Comparison of ENCODE assay signal across 8 cellular contexts in genomic region chr3:140736863-140737460, GRCh38. TPM values are rescaled to one million over a fixed set of nuclear protein-coding genes. Genes with fewer than 3 reads are reported as not detected.
A peak's percentile ranks its signal among the peaks of the same experiment; 100 is the strongest.
DNase-seq lines count a peak whose midpoint lies in the region; ATAC-seq and TF ChIP-seq lines count a peak whose summit lies in the region.

No MANE protein-coding gene starts in this region.

- no peaks in the 10 kb centered on the region for H3K4me1 Mint-ChIP-seq in endodermal cell

- no peaks in the 10 kb centered on the region for H3K36me3 Mint-ChIP-seq in endodermal cell (ENCODE audit: low read depth)

- no peak overlapping the region for H3K27ac ChIP-seq in endodermal cell (ENCODE audit: low read depth, low read length)
- no peak overlapping the region for H3K27ac ChIP-seq in mesenchymal stem cell (ENCODE audit: low read length, poor library complexity, severe bottlenecking)

- ATAC-seq in HG02678 (IDR thresholded peaks at IDR 0.05; ENCODE audit: unreplicated experiment) = peak; percentile 61
- no peak for ATAC-seq in HG02610 (IDR thresholded peaks at IDR 0.05; ENCODE audit: unreplicated experiment)
- ATAC-seq in HG02623 (IDR thresholded peaks at IDR 0.05; ENCODE audit: unreplicated experiment) = no peak

- TF ChIP-seq CTCF in endodermal cell (conservative IDR thresholded peaks at IDR 0.05) = peak; percentile 88

- H3K27me3 ChIP-seq in endodermal cell (ENCODE audit: control insufficient read depth, insufficient read depth, low read length, poor library complexity, severe bottlenecking) (peaks cover 22% of the 10 kb centered on the region), mesenchymal stem cell (ENCODE audit: control insufficient read depth in 1 of 2, insufficient read depth in 1 of 2, low read length in 2 of 2) (peaks cover 7 to 49% of the 10 kb centered on the region in 2 experiments)

- no peaks in the 10 kb centered on the region for H3K4me1 ChIP-seq in endodermal cell (ENCODE audit: control insufficient read depth, insufficient read depth, low read length)
- H3K4me1 ChIP-seq in mesenchymal stem cell (ENCODE audit: control insufficient read depth, insufficient read depth, low read depth, low read length) = peaks cover 2% of the 10 kb centered on the region

- H3K79me1 ChIP-seq in mesenchymal stem cell (replicated peaks; ENCODE audit: low read length, poor library complexity, severe bottlenecking) = no peaks in the 10 kb centered on the region

- H3K4me2 ChIP-seq in mesenchymal stem cell (ENCODE audit: low read length, poor library complexity, severe bottlenecking) = no peak overlapping the region

- no peak overlapping the region for H2BK12ac ChIP-seq in mesenchymal stem cell (ENCODE audit: low read length in 2 of 2)

- 14 to 46% methylated on average over 2 to 5 of the region's 5 CpGs for WGBS in endodermal cell (ENCODE audit: insufficient coverage in 1 of 2, insufficient read length in 1 of 2), 2 experiments
- WGBS in mesenchymal stem cell = 23% methylated on average over 5 of the region's 5 CpGs

- no peak overlapping the region for H2BK15ac ChIP-seq in mesenchymal stem cell (ENCODE audit: low read depth, poor library complexity, severe bottlenecking)

- no peak overlapping the region for H2AFZ ChIP-seq in mesenchymal stem cell (ENCODE audit: low read depth, low read length)

- H3K9ac ChIP-seq in endodermal cell (ENCODE audit: extremely low read depth, low read length, poor library complexity, severe bottlenecking) (no peak overlapping the region), mesenchymal stem cell (ENCODE audit: low read length) (no peak overlapping the region)

- H3K9me3 ChIP-seq in endodermal cell (ENCODE audit: control insufficient read depth, low read length) (no peaks in the 10 kb centered on the region), mesenchymal stem cell (ENCODE audit: control insufficient read depth, low read length) (no peaks in the 10 kb centered on the region)

- H3K9me3 Mint-ChIP-seq in endodermal cell = no peaks in the 10 kb centered on the region

- H3K36me3 ChIP-seq in endodermal cell (ENCODE audit: control insufficient read depth, insufficient read depth, low read length) = no peaks in the 10 kb centered on the region
- H3K36me3 ChIP-seq in mesenchymal stem cell (ENCODE audit: control insufficient read depth in 1 of 2, insufficient read depth in 2 of 2, low read depth in 1 of 2, low read length in 2 of 2) = no peaks in the 10 kb centered on the region

- DNase-seq in DMS53 treated with DMSO at 0.1 percent for 48 hours (lab: John Stamatoyannopoulos, UW; ENCODE audit: unreplicated experiment) (peak; percentile 18), NCI-H82 treated with DMSO at 0.1 percent for 48 hours (lab: John Stamatoyannopoulos, UW; ENCODE audit: unreplicated experiment) (peak; percentile 22), endodermal cell (peak; percentile 90), mesenchymal stem cell (peak; percentile 6)
- no peak for DNase-seq in activated naive CD4-positive, alpha-beta T cell treated with anti-CD3 and anti-CD28 coated beads, Interleukin-2, amount 50 U/mL, for 16 hours

- H3K4me3 ChIP-seq in endodermal cell (ENCODE audit: low read length) (no peak overlapping the region), mesenchymal stem cell (ENCODE audit: insufficient read depth in 1 of 2, low read depth in 1 of 2, low read length in 2 of 2) (peak overlapping the region in 1 of 2 experiments; percentile 11)

- H2BK120ac ChIP-seq in mesenchymal stem cell (ENCODE audit: low read depth, low read length) = no peak overlapping the region

- no peak overlapping the region for H3K23ac ChIP-seq in mesenchymal stem cell (ENCODE audit: low read length in 2 of 2)

- no peak overlapping the region for H3K14ac ChIP-seq in mesenchymal stem cell (ENCODE audit: low read length in 2 of 2)

- peaks cover 24% of the 10 kb centered on the region for H3K27me3 Mint-ChIP-seq in endodermal cell (ENCODE audit: insufficient read depth)

- no peak overlapping the region for H2BK5ac ChIP-seq in mesenchymal stem cell (ENCODE audit: low read depth, low read length, poor library complexity, severe bottlenecking)

- H2AK5ac ChIP-seq in mesenchymal stem cell (ENCODE audit: low read length, severe bottlenecking) = no peak overlapping the region

- no peak overlapping the region for H4K91ac ChIP-seq in mesenchymal stem cell (ENCODE audit: low read length)

- no peak overlapping the region for H3K18ac ChIP-seq in mesenchymal stem cell (ENCODE audit: low read depth in 1 of 2, low read length in 2 of 2)

- H4K8ac ChIP-seq in mesenchymal stem cell (ENCODE audit: low read length) = peak overlapping the region; percentile 48

- no peak overlapping the region for H3K4ac ChIP-seq in mesenchymal stem cell (ENCODE audit: low read depth in 1 of 2, low read length in 2 of 2)

- no peak overlapping the region for H3K27ac Mint-ChIP-seq in endodermal cell

- no peak overlapping the region for H3K4me3 Mint-ChIP-seq in endodermal cell

RNA-seq across cellular contexts. Expression of gene TRIM42, which starts 59.1 kb away (rescaled TPM):
- not detected for total RNA-seq in endodermal cell
- polyA plus RNA-seq in endodermal cell (2013, experiment 1 of 2) = not detected
- not detected for polyA plus RNA-seq in endodermal cell (2013, experiment 2 of 2)
- not detected for polyA plus RNA-seq in mesenchymal stem cell (2013, experiment 1 of 2)
- polyA plus RNA-seq in mesenchymal stem cell (2013, experiment 2 of 2) = not detected
